Comparison of ENCODE assay signal across 13 cellular contexts in genomic region chr15:64754663-64755426, GRCh38. TPM values are rescaled to one million over a fixed set of nuclear protein-coding genes. Genes with fewer than 3 reads are reported as not detected.
DNase-seq lines count a peak whose midpoint lies in the region; ATAC-seq and TF ChIP-seq lines count a peak whose summit lies in the region.
"Had no signal": no experiment of that assay in that cellular context is flagged by ENCODE, and none has a peak within 500 bp of the region (broad histone marks: within the 10 kb centered on the region; RNA-seq: fewer than 3 reads in every experiment).

No MANE protein-coding gene starts in this region.

- 44 to 53% (median 51%) methylated on average over 14 of the region's 14 CpGs for WGBS in heart left ventricle, 4 donors

- no peaks in the 10 kb centered on the region for H3K4me1 Mint-ChIP-seq in stimulated activated naive CD8-positive, alpha-beta T cell treated with anti-CD3 and anti-CD28 coated beads, Interleukin-15, amount 100 ng/mL, for 72 hours
- no peaks in the 10 kb centered on the region for H3K4me1 Mint-ChIP-seq in activated T-helper 17 cell treated with anti-CD3 and anti-CD28 coated beads, Interleukin-2, amount 50 U/mL, for 72 hours
- H3K4me1 Mint-ChIP-seq: activated CD4-positive, alpha-beta memory T cell treated with anti-CD3 and anti-CD28 coated beads, Interleukin-2, amount 10 ng/mL, durations not matched to agents 7 days and 5 days had no signal

- H3K9me3 ChIP-seq in heart left ventricle: no peaks in the 10 kb centered on the region
- H3K9me3 ChIP-seq: A549 had no signal

- intact Hi-C loops in heart left ventricle (cut with DNase I): no loop called here

- peak overlapping the region in 10 of 12 donors; percentile 21 to 80 (median 68) for H3K27ac ChIP-seq in heart left ventricle
- H3K27ac ChIP-seq: A549, HL-60 had no signal

- H3K36me3 Mint-ChIP-seq in activated T-helper 17 cell treated with anti-CD3 and anti-CD28 coated beads, Interleukin-2, amount 50 U/mL, for 72 hours (ENCODE audit: low read depth): no peaks in the 10 kb centered on the region

- peaks cover 0 to 78% (median 24%) of the 10 kb centered on the region in 12 donors for H3K4me1 ChIP-seq in heart left ventricle
- H3K4me1 ChIP-seq: A549 had no signal

- no peak overlapping the region for H3K4me3 Mint-ChIP-seq in stimulated activated naive CD8-positive, alpha-beta T cell treated with anti-CD3 and anti-CD28 coated beads, Interleukin-15, amount 100 ng/mL, for 72 hours
- H3K4me3 Mint-ChIP-seq in activated T-helper 17 cell treated with anti-CD3 and anti-CD28 coated beads, Interleukin-2, amount 50 U/mL, for 72 hours: no peak overlapping the region
- H3K4me3 Mint-ChIP-seq: activated CD4-positive, alpha-beta memory T cell treated with anti-CD3 and anti-CD28 coated beads, Interleukin-2, amount 10 ng/mL, durations not matched to agents 7 days and 5 days had no signal

- H3K27ac Mint-ChIP-seq in stimulated activated naive CD8-positive, alpha-beta T cell treated with anti-CD3 and anti-CD28 coated beads, Interleukin-15, amount 100 ng/mL, for 72 hours: peak overlapping the region in 1 of 2 donors; percentile 72
- no peak overlapping the region for H3K27ac Mint-ChIP-seq in activated T-helper 17 cell treated with anti-CD3 and anti-CD28 coated beads, Interleukin-2, amount 50 U/mL, for 72 hours
- H3K27ac Mint-ChIP-seq: activated CD4-positive, alpha-beta memory T cell treated with anti-CD3 and anti-CD28 coated beads, Interleukin-2, amount 10 ng/mL, durations not matched to agents 7 days and 5 days had no signal

- no peaks in the 10 kb centered on the region for H3K27me3 ChIP-seq in heart left ventricle

- H3K27me3 Mint-ChIP-seq in stimulated activated naive CD8-positive, alpha-beta T cell treated with anti-CD3 and anti-CD28 coated beads, Interleukin-15, amount 100 ng/mL, for 72 hours: peaks cover 6% of the 10 kb centered on the region
- peaks cover 6% of the 10 kb centered on the region for H3K27me3 Mint-ChIP-seq in activated T-helper 17 cell treated with anti-CD3 and anti-CD28 coated beads, Interleukin-2, amount 50 U/mL, for 72 hours

- ATAC-seq in stimulated activated naive CD8-positive, alpha-beta T cell treated with anti-CD3 and anti-CD28 coated beads, Interleukin-15, Interleukin-2, amounts not matched to agents 100 U/mL and 50 U/mL, for 24 hours: peak; percentile 14
- no peak for ATAC-seq in stimulated activated naive CD8-positive, alpha-beta T cell treated with anti-CD3 and anti-CD28 coated beads, Interleukin-15, amount 100 ng/mL, for 72 hours
- ATAC-seq in HG03354 (IDR thresholded peaks at IDR 0.05; ENCODE audit: poor library complexity, severe bottlenecking, unreplicated experiment): peak; percentile 77
- ATAC-seq in heart left ventricle: peak; percentile 8 to 57 (median 39)
- no peak for ATAC-seq in left lobe of liver
- ATAC-seq in activated T-helper 17 cell treated with anti-CD3 and anti-CD28 coated beads, Interleukin-2, amount 50 U/mL, for 72 hours (replicated peaks): no peak
- ATAC-seq: A549 had no signal

- H3K36me3 ChIP-seq in heart left ventricle: no peaks in the 10 kb centered on the region

- no peak for DNase-seq in stimulated activated naive CD8-positive, alpha-beta T cell treated with anti-CD3 and anti-CD28 coated beads, Interleukin-15, Interleukin-2, amounts not matched to agents 100 U/mL and 50 U/mL, for 24 hours
- no peak for DNase-seq in stimulated activated naive CD8-positive, alpha-beta T cell treated with anti-CD3 and anti-CD28 coated beads, Interleukin-15, amount 100 ng/mL, for 72 hours
- DNase-seq in heart left ventricle (peak in 3 of 5 donors; percentile 40 to 68 (median 61)), activated gamma-delta T cell (lab: John Stamatoyannopoulos, UW) (no peak), AG20443 (ENCODE audit: low spot score) (no peak), left lobe of liver (ENCODE audit: low spot score) (no peak)
- DNase-seq: activated CD4-positive, alpha-beta memory T cell treated with anti-CD3 and anti-CD28 coated beads, Interleukin-2, amount 10 ng/mL, durations not matched to agents 7 days and 5 days; hypothalamus; NCI-H748 treated with DMSO at 0.1 percent for 48 hours had no signal

- no peak overlapping the region for H3K4me3 ChIP-seq in heart left ventricle
- H3K4me3 ChIP-seq: A549 had no signal

- TF ChIP-seq POLR2A in heart left ventricle (IDR thresholded peaks at IDR 0.05): no peak

- H3K9me3 Mint-ChIP-seq in stimulated activated naive CD8-positive, alpha-beta T cell treated with anti-CD3 and anti-CD28 coated beads, Interleukin-15, amount 100 ng/mL, for 72 hours: no peaks in the 10 kb centered on the region
- H3K9me3 Mint-ChIP-seq in activated T-helper 17 cell treated with anti-CD3 and anti-CD28 coated beads, Interleukin-2, amount 50 U/mL, for 72 hours: no peaks in the 10 kb centered on the region
- H3K9me3 Mint-ChIP-seq: activated CD4-positive, alpha-beta memory T cell treated with anti-CD3 and anti-CD28 coated beads, Interleukin-2, amount 10 ng/mL, durations not matched to agents 7 days and 5 days had no signal

- no peak for TF ChIP-seq CTCF in heart left ventricle (IDR thresholded peaks at IDR 0.05)

RNA-seq across cellular contexts. Expression of gene RBPMS2, which starts 20.5 kb away (rescaled TPM):
- total RNA-seq in heart left ventricle: 100 to 1,000 TPM in 7 of 9 donors, 10 to 100 TPM in 2; 49.8 to 530 (median 189) TPM
- polyA plus RNA-seq in heart left ventricle: 100 to 1,000 TPM; 238 to 408 TPM
- 7.5 TPM for total RNA-seq in left lobe of liver
- not detected for total RNA-seq in activated T-helper 17 cell treated with anti-CD3 and anti-CD28 coated beads, Interleukin-2, amount 50 U/mL, for 72 hours
- total RNA-seq: activated CD4-positive, alpha-beta memory T cell treated with anti-CD3 and anti-CD28 coated beads, Interleukin-2, amount 10 ng/mL, durations not matched to agents 7 days and 5 days had no signal

Comparison
In these comparisons a context has a peak if more than half of its experiments do, and no peak if none do; other contexts are left out.
1. ATAC-seq: peak in stimulated activated naive CD8-positive, alpha-beta T cell treated with anti-CD3 and anti-CD28 coated beads, Interleukin-15, Interleukin-2, amounts not matched to agents 100 U/mL and 50 U/mL, for 24 hours (single experiment), HG03354 (single experiment) and heart left ventricle (4 of 4); none in stimulated activated naive CD8-positive, alpha-beta T cell treated with anti-CD3 and anti-CD28 coated beads, Interleukin-15, amount 100 ng/mL, for 72 hours (single experiment), left lobe of liver (single experiment) and activated T-helper 17 cell treated with anti-CD3 and anti-CD28 coated beads, Interleukin-2, amount 50 U/mL, for 72 hours (single experiment).
2. DNase-seq: peak in heart left ventricle (3 of 5); none in stimulated activated naive CD8-positive, alpha-beta T cell treated with anti-CD3 and anti-CD28 coated beads, Interleukin-15, Interleukin-2, amounts not matched to agents 100 U/mL and 50 U/mL, for 24 hours (single experiment), stimulated activated naive CD8-positive, alpha-beta T cell treated with anti-CD3 and anti-CD28 coated beads, Interleukin-15, amount 100 ng/mL, for 72 hours (0 of 2), activated gamma-delta T cell (single experiment), AG20443 (single experiment) and left lobe of liver (single experiment).